ENCODE assay signal across 8 cellular contexts in the genomic region with DNA sequence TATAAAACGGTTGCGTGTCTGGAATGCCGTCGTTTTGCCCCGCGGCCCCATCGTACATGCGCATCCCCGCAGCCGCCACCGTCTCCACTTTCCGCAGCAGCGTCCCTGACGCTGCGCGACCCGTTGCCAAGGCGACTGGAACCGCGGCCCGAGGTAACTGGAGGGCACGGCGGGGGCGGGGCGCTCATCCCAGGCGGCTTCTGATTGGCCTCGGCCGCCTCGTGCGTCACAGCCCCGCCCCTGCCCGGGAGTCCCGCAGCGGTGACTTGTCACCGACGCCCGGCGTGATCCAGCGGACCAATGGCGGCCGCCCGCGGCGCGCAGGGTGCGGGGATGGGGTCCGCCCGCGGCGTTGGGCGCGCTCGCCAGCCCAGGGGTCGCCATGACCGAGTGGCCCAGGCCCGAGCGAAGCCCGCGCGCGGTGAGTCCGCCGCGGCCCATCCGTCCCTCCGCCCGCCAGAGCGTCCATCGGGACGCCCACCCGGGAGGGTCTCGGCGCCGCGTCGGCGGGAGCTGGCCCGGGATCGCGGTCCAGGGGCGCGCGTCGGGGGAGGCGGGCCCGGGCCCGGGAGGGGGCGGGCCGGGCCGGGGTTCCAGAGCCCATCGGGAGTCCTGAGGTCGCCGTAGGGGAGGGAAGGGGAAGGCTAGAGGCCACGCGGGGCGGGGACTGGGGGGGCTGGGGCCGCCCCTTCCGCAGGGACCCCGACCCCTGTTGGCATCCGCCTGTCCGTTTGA.
DNase-seq lines count a peak whose midpoint lies in the region; ATAC-seq lines count a peak whose summit lies in the region.

ZSCAN1 (plus strand) TSS at position 285 of the 735 bp plus-strand sequence. CDS start 3,812 bp downstream, outside the sequence.

- no peak for ATAC-seq in HG02970 (IDR thresholded peaks at IDR 0.05; ENCODE audit: low FRiP score, unreplicated experiment)

- peak within 1 kb of the TSS; percentile 80 for H3K4me2 ChIP-seq in BLaER1

- H3K4me3 ChIP-seq in BLaER1 = peak within 1 kb of the TSS; percentile 78

- no peaks in the 10 kb centered on the region for H3K27me3 ChIP-seq in BLaER1

- H4K20me1 ChIP-seq in BLaER1 = no peaks in the 10 kb centered on the region

- H3K9me3 ChIP-seq in BLaER1 = no peaks in the 10 kb centered on the region

- peak within 1 kb of the TSS; percentile 82 for H3K27ac ChIP-seq in BLaER1
- H3K27ac ChIP-seq in cingulate gyrus (ENCODE audit: low read depth, low read length) = peak within 1 kb of the TSS; percentile 54

- H3K9ac ChIP-seq in BLaER1 = peak within 1 kb of the TSS; percentile 83

- DNase-seq in NCI-H82 (lab: John Stamatoyannopoulos, UW) (peak; percentile 96), kidney tubule cell (ENCODE audit: low spot score) (peak; percentile 84), NAMALWA (ENCODE audit: low spot score) (no peak), COLO829 (ENCODE audit: low spot score) (no peak)
- peak; percentile 10 to 17 for DNase-seq in stimulated activated CD4-positive, alpha-beta T cell treated with anti-CD3 and anti-CD28 coated beads, Interleukin-15, amount 100 ng/mL, for 48 hours (ENCODE audit: low read depth in 2 of 2)

- peaks cover 26% of the 10 kb centered on the region for H3K4me1 ChIP-seq in BLaER1

- H3K36me3 ChIP-seq in BLaER1 = no peaks in the 10 kb centered on the region

Comparison
In these comparisons a context has a peak if more than half of its experiments do, and no peak if none do; other contexts are left out.
1. DNase-seq: peak in NCI-H82 (single experiment), kidney tubule cell (single experiment) and stimulated activated CD4-positive, alpha-beta T cell treated with anti-CD3 and anti-CD28 coated beads, Interleukin-15, amount 100 ng/mL, for 48 hours (2 of 2); none in NAMALWA (single experiment) and COLO829 (single experiment).